9 cellular contexts compared by ENCODE assay signal in the genomic region with DNA sequence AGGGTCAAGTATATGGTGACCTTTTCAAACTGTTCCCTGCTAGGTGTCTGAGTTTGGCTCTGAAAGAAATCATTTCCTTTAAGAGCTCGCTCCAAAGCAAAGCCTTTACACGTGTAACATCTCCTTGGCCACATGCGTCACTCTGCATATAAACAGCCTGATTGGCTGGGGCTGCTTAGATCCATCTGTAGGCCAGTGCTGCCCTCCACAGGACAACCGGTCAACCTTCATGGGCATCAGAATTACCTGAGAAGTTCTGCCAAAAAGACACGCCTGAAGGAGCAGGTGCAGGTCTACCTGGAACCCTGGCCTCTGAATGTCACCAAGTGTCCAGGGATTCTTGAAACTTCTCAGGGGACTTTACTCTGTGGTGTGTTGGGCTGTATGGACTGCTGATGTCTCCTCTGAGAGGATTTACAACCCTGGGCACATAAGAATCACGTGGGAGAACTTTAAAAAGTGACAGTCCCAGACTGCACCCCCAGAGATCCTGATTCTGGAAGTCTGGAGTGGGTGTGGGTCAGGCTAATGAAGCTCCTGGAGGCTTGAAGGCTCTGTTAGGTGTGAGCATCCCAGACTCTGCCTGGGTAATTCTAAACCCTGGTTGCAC.
DNase-seq lines count a peak whose midpoint lies in the region; ATAC-seq, FAIRE-seq and TF ChIP-seq lines count a peak whose summit lies in the region.
"Had no signal": no experiment of that assay in that cellular context is flagged by ENCODE, and none has a peak within 500 bp of the region (broad histone marks: within the 10 kb centered on the region; RNA-seq: fewer than 3 reads in every experiment).

No MANE protein-coding gene starts in this region.

- H3K79me1 ChIP-seq in H1 (ENCODE audit: low read depth, low read length) = no peaks in the 10 kb centered on the region
- H3K79me1 ChIP-seq in mesendoderm (ENCODE audit: low read length) = no peaks in the 10 kb centered on the region

- peaks cover 8% of the 10 kb centered on the region; the same call in 1 of the 2 replicates for H3K23me2 ChIP-seq in H1 (ENCODE audit: low read depth, low read length)

- no peak overlapping the region for H3K4me3 ChIP-seq in CD8-positive, alpha-beta T cell (ENCODE audit: low read depth, low read length)
- H3K4me3 ChIP-seq in H1 (ENCODE audit: extremely low read depth in 1 of 4, insufficient read depth in 2 of 4, low read depth in 3 of 4, low read length in 4 of 4) = no peak overlapping the region
- no peak overlapping the region for H3K4me3 ChIP-seq in mesendoderm (ENCODE audit: low read length)
- H3K4me3 ChIP-seq: SK-N-MC had no signal

- H3K36me3 Mint-ChIP-seq in CD8-positive, alpha-beta T cell = no peaks in the 10 kb centered on the region

- H3K4me3 Mint-ChIP-seq in CD8-positive, alpha-beta T cell = no peak overlapping the region

- H4K91ac ChIP-seq in H1 (replicated peaks; ENCODE audit: insufficient read length, low read length) = no peak overlapping the region

- H3K14ac ChIP-seq in H1 (ENCODE audit: insufficient read length) = no peak overlapping the region

- WGBS in H1 (ENCODE audit: extremely low coverage in 1 of 2, insufficient coverage in 1 of 2, insufficient read length in 1 of 2, insufficient replicate concordance in 2 of 2, low coverage in 1 of 2, low lambda C conversion rate in 2 of 2, missing lambda C conversion rate in 1 of 2), 2 experiments = 31% methylated on average over 6 of the region's 6 CpGs; no CpG with 5 or more reads in 1 of the 2 experiments
- WGBS in mesendoderm (ENCODE audit: extremely low coverage, insufficient coverage, low lambda C conversion rate) = no CpG with 5 or more reads among the region's 6 CpGs

- peak; percentile 92 for FAIRE-seq in H1 (lab: Jason Lieb, UNC)

- peak; percentile 58 for TF ChIP-seq CTCF in CD8-positive, alpha-beta T cell (IDR thresholded peaks at IDR 0.05)
- peak; percentile 76 to 92 (median 86) for TF ChIP-seq CTCF in H1 (IDR thresholded peaks at IDR 0.05; ENCODE audit: control extremely low read depth in 1 of 3, insufficient read depth in 1 of 3, low read depth in 1 of 3, low read length in 3 of 3)

- peak; percentile 97 to 98 for TF ChIP-seq RAD21 in H1 (IDR thresholded peaks at IDR 0.05 in 1 of 2, conservative IDR thresholded peaks at IDR 0.05 in 1 of 2; ENCODE audit: low read depth in 2 of 2, low read length in 2 of 2)

- CTCF ChIA-PET in CD8-positive, alpha-beta T cell (lab: Charles Lee) = interaction anchor here (0.6 to 2.8 kb wide), 23 partner anchors 8 to 529 kb away, joined by 3 to 66 read pairs (median 4); a partner anchor contains a TSS
- CTCF ChIA-PET in H1 (lab: Charles Lee; ENCODE audit: partially characterized antibody) = interaction anchor here (0.6 to 9.1 kb wide), 42 partner anchors 9 to 700 kb away, joined by 3 to 162 read pairs (median 4); a partner anchor contains a TSS

- H3K27ac ChIP-seq in CD8-positive, alpha-beta T cell (ENCODE audit: low read depth, low read length) = no peak overlapping the region
- H3K27ac ChIP-seq in H1 (ENCODE audit: low read depth, low read length) = no peak overlapping the region
- no peak overlapping the region for H3K27ac ChIP-seq in mesendoderm (ENCODE audit: low read depth, low read length)
- H3K27ac ChIP-seq: SK-N-MC had no signal

- H2BK15ac ChIP-seq in H1 (ENCODE audit: low read length) (no peak overlapping the region), mesendoderm (replicated peaks; ENCODE audit: low read depth) (no peak overlapping the region)

- no peak overlapping the region for H3K4me2 ChIP-seq in H1 (ENCODE audit: insufficient read depth in 1 of 2, low read depth in 2 of 2, low read length in 2 of 2)
- no peak overlapping the region for H3K4me2 ChIP-seq in mesendoderm (ENCODE audit: low read length)

- H3K27ac Mint-ChIP-seq in CD8-positive, alpha-beta T cell = no peak overlapping the region

- H2BK120ac ChIP-seq in H1 (replicated peaks; ENCODE audit: low read depth, low read length) (no peak overlapping the region), mesendoderm (ENCODE audit: low read depth, low read length) (no peak overlapping the region)

- 0 out of 2 replicates have a peak overlapping the region, but pooled peaks have one; percentile 47 for H2AFZ ChIP-seq in H1 (ENCODE audit: low read length)

- POLR2A ChIA-PET in CD8-positive, alpha-beta T cell (lab: Charles Lee) = interaction anchor here (0.6 to 1.9 kb wide), 3 partner anchors 10 to 499 kb away, joined by 3 to 9 read pairs (median 4); no protein-coding TSS in a partner anchor
- POLR2A ChIA-PET in H1 (lab: Charles Lee; ENCODE audit: partially characterized antibody) = interaction anchor here (0.7 to 1.6 kb wide), 4 partner anchors 493 to 502 kb away, joined by 3 to 6 read pairs (median 3); a partner anchor contains a TSS

- no peaks in the 10 kb centered on the region for H3K9me3 Mint-ChIP-seq in CD8-positive, alpha-beta T cell

- intact Hi-C loops in CD8-positive, alpha-beta T cell (cut with DNase I, micrococcal nuclease) = loop anchor here (1.0 to 10.0 kb wide), 6 partner anchors 499 to 784 kb away; a partner anchor contains a TSS

- no peak for TF ChIP-seq POLR2A in H1 (IDR thresholded peaks at IDR 0.05; ENCODE audit: control extremely low read depth in 1 of 2, low read depth in 2 of 2, low read length in 2 of 2)

- H3K36me3 ChIP-seq in CD8-positive, alpha-beta T cell (ENCODE audit: insufficient read depth, low read length) = no peaks in the 10 kb centered on the region
- H3K36me3 ChIP-seq in H1 (ENCODE audit: control insufficient read depth in 2 of 4, insufficient read depth in 4 of 4, low read length in 3 of 4) = no peaks in the 10 kb centered on the region
- H3K36me3 ChIP-seq in mesendoderm (ENCODE audit: control insufficient read depth, insufficient read depth, low read length) = no peaks in the 10 kb centered on the region

- peaks cover 4% of the 10 kb centered on the region for H3K4me1 ChIP-seq in CD8-positive, alpha-beta T cell (ENCODE audit: insufficient read depth, low read length)
- H3K4me1 ChIP-seq in H1 (replicated peaks in 1 of 4; ENCODE audit: control insufficient read depth in 3 of 4, insufficient read depth in 4 of 4, low read length in 3 of 4) (no peaks in the 10 kb centered on the region), mesendoderm (ENCODE audit: control insufficient read depth, low read depth, low read length) (no peaks in the 10 kb centered on the region)

- H3K18ac ChIP-seq in H1 (ENCODE audit: extremely low read depth, low read length) (no peak overlapping the region), mesendoderm (ENCODE audit: low read length) (no peak overlapping the region)

- no peak for TF ChIP-seq EP300 in H1 (IDR thresholded peaks at IDR 0.05; ENCODE audit: borderline replicate concordance in 1 of 2, low read depth in 2 of 2, low read length in 2 of 2)

- no peaks in the 10 kb centered on the region for H3K9me3 ChIP-seq in CD8-positive, alpha-beta T cell (ENCODE audit: low read length)
- no peaks in the 10 kb centered on the region for H3K9me3 ChIP-seq in H1 (ENCODE audit: insufficient read depth in 2 of 2, low read depth in 1 of 2, low read length in 1 of 2)

- H2BK5ac ChIP-seq in H1 (ENCODE audit: low read depth, low read length) (no peak overlapping the region), mesendoderm (ENCODE audit: low read length) (no peak overlapping the region)

- H4K5ac ChIP-seq in H1 (ENCODE audit: insufficient read length, low read depth, low read length) (no peak overlapping the region), mesendoderm (ENCODE audit: low read length) (no peak overlapping the region)

- no peak overlapping the region for H2AK5ac ChIP-seq in H1 (ENCODE audit: low read depth, low read length)
- H2AK5ac ChIP-seq in mesendoderm (ENCODE audit: low read length) = no peak overlapping the region

- no peak overlapping the region for H3K56ac ChIP-seq in H1 (replicated peaks; ENCODE audit: insufficient read length, low read depth, low read length)
- H3K56ac ChIP-seq in mesendoderm (ENCODE audit: low read length) = no peak overlapping the region

- peaks cover 0 to 7% of the 10 kb centered on the region in 2 experiments for H4K20me1 ChIP-seq in H1 (replicated peaks in 1 of 2; ENCODE audit: control insufficient read depth in 1 of 2, insufficient read depth in 2 of 2, low read length in 2 of 2)

- H3K23ac ChIP-seq in H1 (ENCODE audit: insufficient read length) = no peak overlapping the region
- H3K23ac ChIP-seq in mesendoderm (ENCODE audit: low read length) = no peak overlapping the region

- peaks cover 13% of the 10 kb centered on the region for H3K27me3 Mint-ChIP-seq in CD8-positive, alpha-beta T cell (ENCODE audit: low read depth)

- H2BK12ac ChIP-seq in H1 (ENCODE audit: low read depth, low read length) = no peak overlapping the region

- peak; percentile 100 for ATAC-seq in CD8-positive, alpha-beta T cell
- peak; percentile 95 for ATAC-seq in GM19463 (IDR thresholded peaks at IDR 0.05; ENCODE audit: unreplicated experiment)
- peak; percentile 87 for ATAC-seq in HG03571 (IDR thresholded peaks at IDR 0.05; ENCODE audit: unreplicated experiment)

- H4K8ac ChIP-seq in H1 (ENCODE audit: extremely low read depth, insufficient read depth, low read length) (no peak overlapping the region), mesendoderm (ENCODE audit: low read depth, low read length) (no peak overlapping the region)

- H3K79me2 ChIP-seq in H1 (ENCODE audit: control insufficient read depth in 1 of 2, insufficient read depth in 2 of 2, low read length in 2 of 2) (no peaks in the 10 kb centered on the region; a peak in 1 of 4 replicates), mesendoderm (ENCODE audit: control insufficient read depth, insufficient read depth, low read length) (no peaks in the 10 kb centered on the region)

- H2BK20ac ChIP-seq in H1 (ENCODE audit: low read length) = no peak overlapping the region

- H3K4ac ChIP-seq in H1 (replicated peaks; ENCODE audit: insufficient read length, low read depth, low read length) (no peak overlapping the region), mesendoderm (ENCODE audit: low read depth, low read length) (no peak overlapping the region)

- peak; percentile 50 to 85 (median 69) for DNase-seq in CD8-positive, alpha-beta T cell
- peak; percentile 86 for DNase-seq in NCI-H774 (lab: John Stamatoyannopoulos, UW)
- DNase-seq in activated CD8-positive, alpha-beta memory T cell treated with anti-CD3 and anti-CD28 coated beads for 24 hours = peak; percentile 80
- DNase-seq in H1 (ENCODE audit: low read depth in 1 of 2, low spot score in 2 of 2) = peak; percentile 53 to 70
- peak; percentile 93 for DNase-seq in mesendoderm
- peak; percentile 40 to 58 for DNase-seq in stimulated activated CD8-positive, alpha-beta memory T cell treated with anti-CD3 and anti-CD28 coated beads, Interleukin-2, amount 100 ng/mL, for 48 hours (ENCODE audit: low read depth in 2 of 2)

- H3K27me3 ChIP-seq in CD8-positive, alpha-beta T cell (ENCODE audit: insufficient read depth, low read length) = no peaks in the 10 kb centered on the region
- H3K27me3 ChIP-seq in H1 (replicated peaks in 1 of 4; ENCODE audit: control insufficient read depth in 3 of 4, extremely low read depth in 1 of 4, insufficient read depth in 3 of 4, low read length in 3 of 4) (no peaks in the 10 kb centered on the region; a peak in 2 of 7 replicates), mesendoderm (ENCODE audit: insufficient read depth, low read length, poor library complexity) (no peaks in the 10 kb centered on the region)

- no peak overlapping the region for H3K9ac ChIP-seq in H1 (replicated peaks in 1 of 4; ENCODE audit: extremely low read depth in 1 of 4, low read depth in 3 of 4, low read length in 3 of 4)
- H3K9ac ChIP-seq in mesendoderm (ENCODE audit: low read length) = no peak overlapping the region

- H3K4me1 Mint-ChIP-seq in CD8-positive, alpha-beta T cell (ENCODE audit: low read depth) = peaks cover 5% of the 10 kb centered on the region
